In genomic region chr6:115914098-115914497, GRCh38 we compare ENCODE assay signal across 1 cellular context.
TF ChIP-seq lines count a peak whose summit lies in the region.

No MANE protein-coding gene starts in this region.

TF ChIP-seq in GM23338, 12 proteins besides CTCF, POLR2A, EP300 and RAD21 (continued from another document):
- no peak for TF ChIP-seq ZNF462 (CRISPR knock-in tag; IDR thresholded peaks at IDR 0.05)
- no peak for TF ChIP-seq ZNF114 (CRISPR knock-in tag; IDR thresholded peaks at IDR 0.05)
